Comparison of ENCODE assay signal across 6 cellular contexts in genomic region chr16:89664238-89664637, GRCh38. TPM values are rescaled to one million over a fixed set of nuclear protein-coding genes. Genes with fewer than 3 reads are reported as not detected.
"Had no signal": no experiment of that assay in that cellular context is flagged by ENCODE, and none has a peak within 500 bp of the region (broad histone marks: within the 10 kb centered on the region; RNA-seq: fewer than 3 reads in every experiment).

No MANE protein-coding gene starts in this region.

RNA-seq across cellular contexts. Expression of gene DPEP1, which starts 50.8 kb away (rescaled TPM):
- total RNA-seq: naive thymus-derived CD8-positive, alpha-beta T cell; psoas muscle; sigmoid colon; skeletal muscle tissue; thoracic aorta; vagina had no signal
